Comparison of ENCODE assay signal across 19 cellular contexts in genomic region chr1:186762653-186763052, GRCh38.
"Had no signal": no experiment of that assay in that cellular context is flagged by ENCODE, and none has a peak within 500 bp of the region (broad histone marks: within the 10 kb centered on the region; RNA-seq: fewer than 3 reads in every experiment).

No MANE protein-coding gene starts in this region.

- H3K4me3 Mint-ChIP-seq: activated T-cell treated with anti-CD3 and anti-CD28 coated beads, Interleukin-2, amount 50 U/mL, for 4 hours; central memory CD8-positive, alpha-beta T cell; effector memory CD8-positive, alpha-beta T cell; nephron progenitor cell; stimulated activated naive CD8-positive, alpha-beta T cell treated with anti-CD3 and anti-CD28 coated beads, Interleukin-15, amount 100 ng/mL, for 72 hours; T-cell; type B pancreatic cell had no signal

- H3K27me3 Mint-ChIP-seq: central memory CD8-positive, alpha-beta T cell; effector memory CD8-positive, alpha-beta T cell; stimulated activated naive CD8-positive, alpha-beta T cell treated with anti-CD3 and anti-CD28 coated beads, Interleukin-15, amount 100 ng/mL, for 72 hours; T-cell; type B pancreatic cell had no signal

- H3K36me3 ChIP-seq: adrenal gland had no signal

- H3K9me3 Mint-ChIP-seq: activated T-cell treated with anti-CD3 and anti-CD28 coated beads, Interleukin-2, amount 50 U/mL, for 4 hours; central memory CD8-positive, alpha-beta T cell; effector memory CD8-positive, alpha-beta T cell; nephron progenitor cell; stimulated activated naive CD8-positive, alpha-beta T cell treated with anti-CD3 and anti-CD28 coated beads, Interleukin-15, amount 100 ng/mL, for 72 hours; T-cell; type B pancreatic cell had no signal

- H3K4me3 ChIP-seq: adrenal gland, body of pancreas had no signal

- ATAC-seq: activated T-cell treated with anti-CD3 and anti-CD28 coated beads, Interleukin-2, amount 50 U/mL, for 4 hours; body of pancreas; effector memory CD8-positive, alpha-beta T cell; left ventricle myocardium superior; sciatic nerve; T-cell had no signal

- H3K27ac ChIP-seq: adrenal gland, body of pancreas had no signal

- H3K4me1 ChIP-seq: adrenal gland, body of pancreas had no signal

- H3K4me1 Mint-ChIP-seq: central memory CD8-positive, alpha-beta T cell; nephron progenitor cell; stimulated activated naive CD8-positive, alpha-beta T cell treated with anti-CD3 and anti-CD28 coated beads, Interleukin-15, amount 100 ng/mL, for 72 hours; T-cell had no signal

- H3K27me3 ChIP-seq: adrenal gland, body of pancreas had no signal

- FAIRE-seq: kidney had no signal

- DNase-seq: activated effector memory CD4-positive, alpha-beta T cell treated with Interleukin-2 at 50 U/mL for 16 hours; activated naive CD4-positive, alpha-beta T cell treated with anti-CD3 and anti-CD28 coated beads, Interleukin-2, amount 50 U/mL, for 16 hours; activated T-cell treated with anti-CD3 and anti-CD28 coated beads, Interleukin-2, amount 50 U/mL, for 4 hours; adrenal gland; body of pancreas; cortex of kidney; effector memory CD8-positive, alpha-beta T cell; erythroblast; kidney; left ventricle myocardium superior; nephron progenitor cell; occipital lobe; stimulated activated CD4-positive, alpha-beta T cell treated with anti-CD3 and anti-CD28 coated beads, Interleukin-1b, Interleukin-23, amount 100 ng/mL, for 48 hours; stimulated activated naive CD8-positive, alpha-beta T cell treated with anti-CD3 and anti-CD28 coated beads, Interleukin-15, amount 100 ng/mL, for 72 hours; T-cell; T-helper 9 cell had no signal

- H3K27ac Mint-ChIP-seq: effector memory CD8-positive, alpha-beta T cell; nephron progenitor cell; stimulated activated naive CD8-positive, alpha-beta T cell treated with anti-CD3 and anti-CD28 coated beads, Interleukin-15, amount 100 ng/mL, for 72 hours; T-cell; type B pancreatic cell had no signal

- H3K36me3 Mint-ChIP-seq: T-cell, type B pancreatic cell had no signal

- H3K9me3 ChIP-seq: adrenal gland, body of pancreas had no signal
